ENCODE assay signal across 15 cellular contexts in genomic region chr1:67892451-67893125, GRCh38. TPM values are rescaled to one million over a fixed set of nuclear protein-coding genes. Genes with fewer than 3 reads are reported as not detected.
DNase-seq lines count a peak whose midpoint lies in the region; FAIRE-seq and TF ChIP-seq lines count a peak whose summit lies in the region.
"Had no signal": no experiment of that assay in that cellular context is flagged by ENCODE, and none has a peak within 500 bp of the region (broad histone marks: within the 10 kb centered on the region; RNA-seq: fewer than 3 reads in every experiment).

No MANE protein-coding gene starts in this region.

- WGBS in trophoblast cell (ENCODE audit: extremely low coverage, insufficient coverage, insufficient read length) = no CpG with 5 or more reads among the region's 3 CpGs

- H3K4me3 Mint-ChIP-seq in astrocyte (ENCODE audit: unreplicated experiment) = no peak overlapping the region

- H3K23ac ChIP-seq in trophoblast cell (ENCODE audit: low read length) = no peak overlapping the region

- H4K8ac ChIP-seq in trophoblast cell (ENCODE audit: low read depth, low read length) = no peak overlapping the region

- H3K27me3 ChIP-seq in astrocyte (ENCODE audit: insufficient read depth, low read length) = no peaks in the 10 kb centered on the region
- H3K27me3 ChIP-seq in trophoblast cell (ENCODE audit: insufficient read depth, low read length) = no peaks in the 10 kb centered on the region
- H3K27me3 ChIP-seq: BLaER1 treated with 17β-estradiol and CSF1 and Interleukin-3, amounts not matched to agents 10 nM and 100 nM had no signal

- H2BK5ac ChIP-seq in trophoblast cell (ENCODE audit: low read depth, low read length, poor library complexity) = no peak overlapping the region

- H2BK12ac ChIP-seq in trophoblast cell (ENCODE audit: low read length) = no peak overlapping the region

- H3K36me3 ChIP-seq in astrocyte (ENCODE audit: insufficient read depth, low read length) (no peaks in the 10 kb centered on the region), trophoblast cell (ENCODE audit: control insufficient read depth in 1 of 2, insufficient read depth in 2 of 2, low read length in 2 of 2) (no peaks in the 10 kb centered on the region)
- H3K36me3 ChIP-seq: BLaER1 treated with 17β-estradiol and CSF1 and Interleukin-3, amounts not matched to agents 10 nM and 100 nM had no signal

- H3K4me3 ChIP-seq in astrocyte (ENCODE audit: insufficient read depth, low read depth, low read length) (no peak overlapping the region), trophoblast cell (ENCODE audit: low read depth, low read length) (no peak overlapping the region)
- H3K4me3 ChIP-seq: BLaER1 treated with 17β-estradiol and CSF1 and Interleukin-3, amounts not matched to agents 10 nM and 100 nM had no signal

- H3K27ac ChIP-seq in astrocyte (ENCODE audit: low read depth, low read length) (no peak overlapping the region), trophoblast cell (ENCODE audit: low read depth, low read length) (peak overlapping the region; percentile 39)
- H3K27ac ChIP-seq: 22Rv1 had no signal

- no peak overlapping the region for H3K14ac ChIP-seq in trophoblast cell (ENCODE audit: low read length)

- H4K12ac ChIP-seq in trophoblast cell (ENCODE audit: low read depth, low read length) = no peak overlapping the region

- FAIRE-seq in astrocyte (lab: Jason Lieb, UNC) = no peak

- peaks cover 13% of the 10 kb centered on the region for H3K9me3 Mint-ChIP-seq in astrocyte (ENCODE audit: unreplicated experiment)

- H3K4me2 ChIP-seq in astrocyte (ENCODE audit: low read length) (no peak overlapping the region), trophoblast cell (ENCODE audit: low read length) (no peak overlapping the region)

- H3K79me2 ChIP-seq in astrocyte (ENCODE audit: insufficient read depth, low read length) (no peaks in the 10 kb centered on the region), trophoblast cell (ENCODE audit: control insufficient read depth, insufficient read depth, low read length, poor library complexity) (no peaks in the 10 kb centered on the region)

- no peak overlapping the region for H3K27ac Mint-ChIP-seq in astrocyte (ENCODE audit: unreplicated experiment)

- H4K20me1 ChIP-seq in astrocyte (ENCODE audit: insufficient read depth, low read length) = no peaks in the 10 kb centered on the region
- H4K20me1 ChIP-seq: BLaER1 treated with 17β-estradiol and CSF1 and Interleukin-3, amounts not matched to agents 10 nM and 100 nM had no signal

- H4K91ac ChIP-seq in trophoblast cell (ENCODE audit: low read depth, low read length) = no peak overlapping the region

- H2AK5ac ChIP-seq in trophoblast cell (ENCODE audit: low read length) = no peak overlapping the region

- H3K9ac ChIP-seq in astrocyte (ENCODE audit: low read length) (no peak overlapping the region), trophoblast cell (ENCODE audit: low read length) (no peak overlapping the region)
- H3K9ac ChIP-seq: BLaER1 treated with 17β-estradiol and CSF1 and Interleukin-3, amounts not matched to agents 10 nM and 100 nM had no signal

- DNase-seq in NCI-H146 (lab: John Stamatoyannopoulos, UW) (peak; percentile 12), NCI-H146 treated with DMSO at 0.1 percent for 48 hours (lab: John Stamatoyannopoulos, UW; ENCODE audit: unreplicated experiment) (no peak), astrocyte (ENCODE audit: low read depth) (peak; percentile 57), iPS DF 19.7 (ENCODE audit: low read depth, low spot score) (peak; percentile 23), trophoblast cell (no peak), iPS-NIHi7 (ENCODE audit: extremely low spot score) (no peak), GOT3 (lab: John Stamatoyannopoulos, UW) (no peak), OCI-M2 (lab: John Stamatoyannopoulos, UW; ENCODE audit: unreplicated experiment) (no peak)
- DNase-seq: DMS 273 treated with DMSO at 0.1 percent for 48 hours, NCI-H1436 treated with DMSO at 0.1 percent for 48 hours, NCI-H2107, NCI-H446, NCI-H748 treated with DMSO at 0.1 percent for 48 hours had no signal

- peaks cover 7% of the 10 kb centered on the region for H3K79me1 ChIP-seq in trophoblast cell (ENCODE audit: low read length)

- H2AFZ ChIP-seq in astrocyte (ENCODE audit: low read depth, low read length) (no peak overlapping the region), trophoblast cell (ENCODE audit: insufficient read depth, low read length, poor library complexity) (no peak overlapping the region)

- H3K9me3 ChIP-seq in astrocyte (ENCODE audit: insufficient read depth, low read depth, low read length) (no peaks in the 10 kb centered on the region), trophoblast cell (ENCODE audit: insufficient read depth, low read depth, low read length) (no peaks in the 10 kb centered on the region)

- no peak for TF ChIP-seq CTCF in astrocyte (IDR thresholded peaks at IDR 0.05; ENCODE audit: insufficient read depth, low read depth, low read length)

- H3K4me1 ChIP-seq in astrocyte (ENCODE audit: insufficient read depth, low read length) (peaks cover 48% of the 10 kb centered on the region), trophoblast cell (ENCODE audit: control insufficient read depth in 1 of 2, insufficient read depth in 2 of 2, low read length in 2 of 2) (peaks cover 7 to 18% of the 10 kb centered on the region in 2 experiments)

- H3K36me3 Mint-ChIP-seq in astrocyte (ENCODE audit: low read depth, unreplicated experiment) = no peaks in the 10 kb centered on the region

- H2BK120ac ChIP-seq in trophoblast cell (ENCODE audit: insufficient read depth, low read length, poor library complexity) = no peak overlapping the region

- no peaks in the 10 kb centered on the region for H3K27me3 Mint-ChIP-seq in astrocyte (ENCODE audit: low read depth, unreplicated experiment)

- H3K4ac ChIP-seq in trophoblast cell (ENCODE audit: low read depth, low read length) = no peak overlapping the region

- no peak overlapping the region for H3K18ac ChIP-seq in trophoblast cell (ENCODE audit: low read length)

- H3K4me1 Mint-ChIP-seq in astrocyte (ENCODE audit: low read depth, unreplicated experiment) = peaks cover 61% of the 10 kb centered on the region

RNA-seq across cellular contexts. Expression of gene GNG12, which starts 59.3 kb away (rescaled TPM):
- 96.8 and 101 TPM in 2 replicates for total RNA-seq in astrocyte
- polyA plus RNA-seq in trophoblast cell (2013) = 44.5 and 46.2 TPM in 2 replicates

Comparison
In these comparisons a context has a peak if more than half of its experiments do, and no peak if none do; other contexts are left out.
1. DNase-seq: peak in NCI-H146 (single experiment), astrocyte (single experiment) and iPS DF 19.7 (single experiment); none in NCI-H146 treated with DMSO at 0.1 percent for 48 hours (single experiment), trophoblast cell (0 of 2), iPS-NIHi7 (single experiment), GOT3 (single experiment) and OCI-M2 (single experiment).